8 cellular contexts compared by ENCODE assay signal in the genomic region with DNA sequence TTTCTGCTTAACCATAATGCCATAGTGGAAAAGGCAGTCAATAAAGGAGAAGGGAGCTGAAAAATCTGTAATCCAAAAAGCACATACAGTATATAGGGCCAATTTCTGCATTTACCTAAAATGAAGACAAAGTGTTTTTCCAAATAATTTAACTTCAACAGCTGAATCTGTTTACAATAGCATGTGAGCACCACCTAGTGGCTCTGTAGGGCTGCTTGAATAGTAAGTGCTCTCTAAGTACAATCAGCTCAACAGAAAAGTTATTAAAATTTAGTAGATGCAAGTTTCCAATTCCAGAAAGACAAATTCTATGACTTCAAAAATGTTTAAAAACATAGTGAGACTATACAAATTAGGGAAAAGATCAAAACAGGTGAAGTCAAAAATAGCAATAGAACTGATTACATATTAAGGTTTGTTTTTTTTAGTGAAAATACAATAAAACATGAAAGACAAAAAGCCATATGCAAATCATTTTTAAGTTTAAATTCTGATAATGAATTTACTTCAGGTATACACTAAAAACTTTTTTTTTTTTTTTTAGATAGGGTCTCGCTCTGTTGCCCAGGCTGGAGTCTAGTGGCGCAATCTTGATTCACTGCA.
DNase-seq lines count a peak whose midpoint lies in the region; ATAC-seq and TF ChIP-seq lines count a peak whose summit lies in the region.

No MANE protein-coding gene starts in this region.

- H3K4me3 ChIP-seq in cardiac fibroblast (replicated peaks in 1 of 2; ENCODE audit: low read depth in 2 of 2, low read length in 2 of 2) = no peak overlapping the region

- peak; percentile 82 for ATAC-seq in left lobe of liver
- ATAC-seq in HG03354 (IDR thresholded peaks at IDR 0.05; ENCODE audit: poor library complexity, severe bottlenecking, unreplicated experiment) = no peak

- DNase-seq in activated CD4-positive, alpha-beta T cell treated with anti-CD3 and anti-CD28 coated beads for 24 hours (ENCODE audit: low read depth in 2 of 2) = peak; percentile 22 to 26
- no peak for DNase-seq in activated CD4-positive, alpha-beta T cell treated with anti-CD3 and anti-CD28 coated beads for 1 hour
- peak; percentile 37 to 88 (median 86) for DNase-seq in NCI-H1417 (lab: John Stamatoyannopoulos, UW)
- peak; percentile 84 for DNase-seq in SW480 (ENCODE audit: low spot score)
- peak; percentile 93 to 94 for DNase-seq in cardiac fibroblast (ENCODE audit: low read depth in 2 of 2)
- no peak for DNase-seq in left lobe of liver (ENCODE audit: low spot score)
- DNase-seq in stimulated activated CD8-positive, alpha-beta memory T cell treated with anti-CD3 and anti-CD28 coated beads, Interleukin-15, amount 100 ng/mL, for 1 hour (ENCODE audit: low read depth) = peak; percentile 14

- peak; percentile 84 for TF ChIP-seq CTCF in cardiac fibroblast (IDR thresholded peaks at IDR 0.05; ENCODE audit: low read depth, low read length)

Comparison
In these comparisons a context has a peak if more than half of its experiments do, and no peak if none do; other contexts are left out.
1. DNase-seq: peak in activated CD4-positive, alpha-beta T cell treated with anti-CD3 and anti-CD28 coated beads for 24 hours (2 of 2), NCI-H1417 (3 of 3), SW480 (single experiment), cardiac fibroblast (2 of 2) and stimulated activated CD8-positive, alpha-beta memory T cell treated with anti-CD3 and anti-CD28 coated beads, Interleukin-15, amount 100 ng/mL, for 1 hour (single experiment); none in activated CD4-positive, alpha-beta T cell treated with anti-CD3 and anti-CD28 coated beads for 1 hour (single experiment) and left lobe of liver (single experiment).